Comparison of ENCODE assay signal across 16 cellular contexts in genomic region chr11:73747762-73748161, GRCh38. TPM values are rescaled to one million over a fixed set of nuclear protein-coding genes. Genes with fewer than 3 reads are reported as not detected.
DNase-seq lines count a peak whose midpoint lies in the region; ATAC-seq, FAIRE-seq and TF ChIP-seq lines count a peak whose summit lies in the region.
"Had no signal": no experiment of that assay in that cellular context is flagged by ENCODE, and none has a peak within 500 bp of the region (broad histone marks: within the 10 kb centered on the region; RNA-seq: fewer than 3 reads in every experiment).

No MANE protein-coding gene starts in this region.

- H3K4me2 ChIP-seq in HepG2 (ENCODE audit: low read depth, low read length), result peak overlapping the region; percentile 71
- H3K4me2 ChIP-seq: BLaER1 had no signal

- peaks cover 16% of the 10 kb centered on the region; the same call in 1 of the 2 replicates for H4K20me1 ChIP-seq in HepG2 (ENCODE audit: insufficient read depth, low read length)

- BruUV-seq in Panc1 (replicated peaks; lab: Mats Ljungman, UMichigan) (TSS peak; percentile 55), HepG2 (replicated peaks; lab: Mats Ljungman, UMichigan) (TSS peak; percentile 58)

- H3K4me3 ChIP-seq in Panc1 (ENCODE audit: low read depth in 2 of 2, low read length in 2 of 2), result no peak overlapping the region
- H3K4me3 ChIP-seq in HepG2 (replicated peaks in 1 of 3; ENCODE audit: insufficient read depth in 1 of 3, low read depth in 2 of 3, low read length in 3 of 3), result peak overlapping the region in 2 of 3 experiments; percentile 26 to 46; a peak in 3 of 6 replicates
- H3K4me3 ChIP-seq: BLaER1, GM23248 had no signal

- TF ChIP-seq CTCF in Panc1 (IDR thresholded peaks at IDR 0.05) (no peak), HepG2 (CRISPR knock-in tag; IDR thresholded peaks at IDR 0.05) (no peak)

- TF ChIP-seq RAD21 in HepG2 (CRISPR knock-in tag; IDR thresholded peaks at IDR 0.05), result no peak

- H3K27me3 ChIP-seq in Panc1 (ENCODE audit: control insufficient read depth, insufficient read depth, low read length) (no peaks in the 10 kb centered on the region), HepG2 (ENCODE audit: control insufficient read depth in 1 of 2, insufficient read depth in 2 of 2, low read length in 2 of 2) (no peaks in the 10 kb centered on the region)
- H3K27me3 ChIP-seq: BLaER1 had no signal

- peaks cover 63% of the 10 kb centered on the region for H3K4me1 Mint-ChIP-seq in activated naive CD4-positive, alpha-beta T cell treated with anti-CD3 and anti-CD28 coated beads, Interleukin-2, amount 50 U/mL, for 24 hours
- peaks cover 63% of the 10 kb centered on the region for H3K4me1 Mint-ChIP-seq in central memory CD8-positive, alpha-beta T cell

- in situ Hi-C loops in Panc1 (cut with HindIII; ENCODE audit: low pct_unique_long_range_greater_than_20kb, low sequenced_read_pairs) (no loop called here), HepG2 (cut with HindIII; ENCODE audit: extremely low pct_ligation_motif_present, low pct_unique_long_range_greater_than_20kb) (no loop called here)

- H3K36me3 ChIP-seq in Panc1 (ENCODE audit: control insufficient read depth, insufficient read depth, low read length), result no peaks in the 10 kb centered on the region
- peaks cover 0 to 4% of the 10 kb centered on the region in 2 experiments; a peak in 1 of 5 replicates for H3K36me3 ChIP-seq in HepG2 (replicated peaks in 1 of 2; ENCODE audit: control insufficient read depth in 1 of 2, insufficient read depth in 2 of 2, low read length in 2 of 2)

- no peak for DNase-seq in activated naive CD4-positive, alpha-beta T cell treated with anti-CD3 and anti-CD28 coated beads, Interleukin-2, amount 50 U/mL, for 16 hours
- DNase-seq in Panc1 (ENCODE audit: low read depth, low spot score) (no peak), HepG2 (ENCODE audit: low spot score) (peak; percentile 63), HuH-7 (ENCODE audit: low spot score) (no peak), T1000 (lab: John Stamatoyannopoulos, UW) (no peak)
- DNase-seq in central memory CD8-positive, alpha-beta T cell (ENCODE audit: low spot score in 2 of 2), result no peak
- DNase-seq: AML-193, DMS79, GM23248 had no signal

- peak; percentile 44 for FAIRE-seq in HepG2 (lab: Jason Lieb, UNC)
- FAIRE-seq: GM12891, H54 had no signal

- H3K9me3 Mint-ChIP-seq in activated naive CD4-positive, alpha-beta T cell treated with anti-CD3 and anti-CD28 coated beads, Interleukin-2, amount 50 U/mL, for 24 hours, result no peaks in the 10 kb centered on the region
- no peaks in the 10 kb centered on the region for H3K9me3 Mint-ChIP-seq in central memory CD8-positive, alpha-beta T cell

- H3K9me3 ChIP-seq in Panc1 (ENCODE audit: control insufficient read depth, insufficient read depth, low read depth, low read length), result no peaks in the 10 kb centered on the region
- H3K9me3 ChIP-seq in HepG2 (ENCODE audit: low read length), result no peaks in the 10 kb centered on the region

- H3K36me3 Mint-ChIP-seq in activated naive CD4-positive, alpha-beta T cell treated with anti-CD3 and anti-CD28 coated beads, Interleukin-2, amount 50 U/mL, for 24 hours, result peaks cover 6% of the 10 kb centered on the region
- H3K36me3 Mint-ChIP-seq in central memory CD8-positive, alpha-beta T cell (ENCODE audit: insufficient read depth), result peaks cover 20% of the 10 kb centered on the region

- no peak overlapping the region for H2AFZ ChIP-seq in HepG2 (ENCODE audit: low read length)
- H2AFZ ChIP-seq: GM23248 had no signal

- H3K27me3 Mint-ChIP-seq in activated naive CD4-positive, alpha-beta T cell treated with anti-CD3 and anti-CD28 coated beads, Interleukin-2, amount 50 U/mL, for 24 hours, result no peaks in the 10 kb centered on the region
- H3K27me3 Mint-ChIP-seq in central memory CD8-positive, alpha-beta T cell, result no peaks in the 10 kb centered on the region

- POLR2A ChIA-PET in Panc1 (lab: Charles Lee), result no interaction called here
- POLR2A ChIA-PET in HepG2 (lab: Yijun Ruan, JAX), result interaction anchor here (0.5 to 2.9 kb wide), 7 partner anchors 9 to 57 kb away, joined by 3 to 16 read pairs (median 4); partner anchors contain the start of genes MRPL48 and RAB6A

- no peak overlapping the region for H3K27ac ChIP-seq in Panc1 (ENCODE audit: low read length)
- peak overlapping the region; percentile 81 for H3K27ac ChIP-seq in HepG2 (ENCODE audit: extremely low read length, insufficient read depth, low read length)
- H3K27ac ChIP-seq: 22Rv1, BLaER1, GM23248 had no signal

- WGBS in HepG2 (ENCODE audit: low lambda C conversion rate), result 3% methylated on average over 3 of the region's 3 CpGs

- intact Hi-C loops in Panc1 (cut with micrococcal nuclease; ENCODE audit: unreplicated experiment) (no loop called here), HepG2 (cut with micrococcal nuclease; ENCODE audit: unreplicated experiment) (no loop called here)

- H3K4me1 ChIP-seq in Panc1 (ENCODE audit: control insufficient read depth, insufficient read depth, low read length) (0 out of 2 replicates have a peak, but pooled peaks cover 1% of the 10 kb centered on the region), HepG2 (ENCODE audit: insufficient read depth, low read length) (peaks cover 98% of the 10 kb centered on the region)

- peak overlapping the region; percentile 49 for H3K27ac Mint-ChIP-seq in activated naive CD4-positive, alpha-beta T cell treated with anti-CD3 and anti-CD28 coated beads, Interleukin-2, amount 50 U/mL, for 24 hours
- peak overlapping the region; percentile 61 for H3K27ac Mint-ChIP-seq in central memory CD8-positive, alpha-beta T cell (ENCODE audit: low read depth)

- H3K9ac ChIP-seq in HepG2 (ENCODE audit: insufficient read depth, low read depth, low read length), result peak overlapping the region; percentile 38
- H3K9ac ChIP-seq: BLaER1, GM23248 had no signal

- H3K79me2 ChIP-seq in HepG2 (ENCODE audit: insufficient read depth, low read length), result peaks cover 95% of the 10 kb centered on the region

- TF ChIP-seq EP300 in HepG2 (IDR thresholded peaks at IDR 0.05; ENCODE audit: low read depth in 2 of 2, low read length in 2 of 2) (peak in 1 of 2 experiments; percentile 74; a peak in 2 of 4 replicates), HepG2 (CRISPR knock-in tag; IDR thresholded peaks at IDR 0.05; ENCODE audit: borderline replicate concordance) (peak; percentile 22; the same call in 1 of the 2 replicates)

- no peak for ATAC-seq in Panc1
- ATAC-seq in central memory CD8-positive, alpha-beta T cell (replicated peaks; ENCODE audit: extremely low read depth, poor library complexity, severe bottlenecking), result no peak
- peak; percentile 65 for ATAC-seq in HepG2
- no peak for ATAC-seq in HG03045 (IDR thresholded peaks at IDR 0.05; ENCODE audit: unreplicated experiment)
- ATAC-seq: HCT116 had no signal

- no peak for TF ChIP-seq POLR2A in HepG2 (IDR thresholded peaks at IDR 0.05; ENCODE audit: insufficient read depth in 1 of 2, low read depth in 2 of 2, low read length in 2 of 2)

- H3K4me3 Mint-ChIP-seq in activated naive CD4-positive, alpha-beta T cell treated with anti-CD3 and anti-CD28 coated beads, Interleukin-2, amount 50 U/mL, for 24 hours, result no peak overlapping the region
- H3K4me3 Mint-ChIP-seq in central memory CD8-positive, alpha-beta T cell, result no peak overlapping the region

- CTCF ChIA-PET in Panc1 (lab: Charles Lee), result no interaction called here
- CTCF ChIA-PET in HepG2 (lab: Yijun Ruan, JAX; ENCODE audit: low intra/inter-chr PET ratio, low total read pairs), result no interaction called here

RNA-seq across cellular contexts. Expression of gene RAB6A, which starts 13.1 kb away (rescaled TPM):
- total RNA-seq in Panc1 (2021; ENCODE audit: unreplicated experiment), result 149 TPM
- 93.7 TPM for polyA plus RNA-seq in Panc1 (2012; ENCODE audit: insufficient read length)
- total RNA-seq in HepG2 (2016; rRNA removed; fragmentation: Illumina TruSeq; extraction: Trizol), result 74.3 and 83.3 TPM in 2 replicates
- 71.2 and 75.6 TPM in 2 replicates for total RNA-seq in HepG2 (2016; cell fraction: cytosol; rRNA removed; fragmentation: Illumina TruSeq; extraction: Trizol; ENCODE audit: low read depth)
- 77.4 and 84.5 TPM in 2 replicates for total RNA-seq in HepG2 (2016; cell fraction: insoluble cytoplasmic fraction; rRNA removed; fragmentation: Illumina TruSeq; extraction: Trizol)
- 47.3 and 51.3 TPM in 2 replicates for total RNA-seq in HepG2 (2016; cell fraction: membrane; rRNA removed; fragmentation: Illumina TruSeq; extraction: Trizol)
- total RNA-seq in HepG2 (2016; cell fraction: nucleus; rRNA removed; fragmentation: Illumina TruSeq; extraction: Trizol), result 40.6 and 45.8 TPM in 2 replicates
- 92.0 and 121 TPM in 2 replicates for polyA plus RNA-seq in HepG2 (2011; rRNA removed)
- 39.6 and 72.5 TPM in 2 replicates for polyA plus RNA-seq in HepG2 (2011; cell fraction: cytosol; rRNA removed)
- 38.0 and 39.7 TPM in 2 replicates for polyA plus RNA-seq in HepG2 (2011; cell fraction: nucleus; rRNA removed)
- 73.4 and 84.2 TPM in 2 replicates for polyA plus RNA-seq in HepG2 (2012)
- 10.3 and 12.2 TPM in 2 replicates for polyA plus RNA-seq in HepG2 (2016; cell fraction: cytosol; fragmentation: Illumina TruSeq; extraction: Trizol; ENCODE audit: low read depth)
- 113 and 114 TPM in 2 replicates for polyA plus RNA-seq in HepG2 (2016; cell fraction: insoluble cytoplasmic fraction; fragmentation: Illumina TruSeq; extraction: Trizol; ENCODE audit: low read depth)
- 31.5 and 35.2 TPM in 2 replicates for polyA plus RNA-seq in HepG2 (2016; cell fraction: membrane; fragmentation: Illumina TruSeq; extraction: Trizol; ENCODE audit: low read depth)
- 65.7 and 66.6 TPM in 2 replicates for polyA plus RNA-seq in HepG2 (2016; cell fraction: nucleus; fragmentation: Illumina TruSeq; extraction: Trizol; ENCODE audit: insufficient read depth, low read depth)
- 87.8 and 136 TPM in 2 replicates for polyA minus RNA-seq in HepG2 (2011; rRNA and poly(A)+ RNA removed; ENCODE audit: low replicate concordance)
- polyA minus RNA-seq in HepG2 (2011; cell fraction: cytosol; rRNA and poly(A)+ RNA removed), result 128 and 159 TPM in 2 replicates
- 68.9 and 102 TPM in 2 replicates for polyA minus RNA-seq in HepG2 (2011; cell fraction: nucleus; rRNA and poly(A)+ RNA removed)

RNA-seq across cellular contexts. Expression of gene MRPL48, which starts 39.9 kb away (rescaled TPM):
- total RNA-seq in Panc1 (2021; ENCODE audit: unreplicated experiment), result 42.0 TPM
- 27.0 TPM for polyA plus RNA-seq in Panc1 (2012; ENCODE audit: insufficient read length)
- total RNA-seq in HepG2 (2016; rRNA removed; fragmentation: Illumina TruSeq; extraction: Trizol), result 67.9 and 97.3 TPM in 2 replicates
- total RNA-seq in HepG2 (2016; cell fraction: cytosol; rRNA removed; fragmentation: Illumina TruSeq; extraction: Trizol; ENCODE audit: low read depth), result 27.8 TPM in 2 replicates
- total RNA-seq in HepG2 (2016; cell fraction: insoluble cytoplasmic fraction; rRNA removed; fragmentation: Illumina TruSeq; extraction: Trizol), result 65.9 and 101 TPM in 2 replicates
- total RNA-seq in HepG2 (2016; cell fraction: membrane; rRNA removed; fragmentation: Illumina TruSeq; extraction: Trizol), result 51.7 and 53.0 TPM in 2 replicates
- 21.9 and 28.3 TPM in 2 replicates for total RNA-seq in HepG2 (2016; cell fraction: nucleus; rRNA removed; fragmentation: Illumina TruSeq; extraction: Trizol)
- polyA plus RNA-seq in HepG2 (2011; rRNA removed), result 50.2 and 61.2 TPM in 2 replicates
- polyA plus RNA-seq in HepG2 (2011; cell fraction: cytosol; rRNA removed), result 27.7 and 30.4 TPM in 2 replicates
- 9.2 and 10.1 TPM in 2 replicates for polyA plus RNA-seq in HepG2 (2011; cell fraction: nucleus; rRNA removed)
- 40.6 and 45.7 TPM in 2 replicates for polyA plus RNA-seq in HepG2 (2012)
- 34.1 and 42.7 TPM in 2 replicates for polyA plus RNA-seq in HepG2 (2016; cell fraction: cytosol; fragmentation: Illumina TruSeq; extraction: Trizol; ENCODE audit: low read depth)
- polyA plus RNA-seq in HepG2 (2016; cell fraction: insoluble cytoplasmic fraction; fragmentation: Illumina TruSeq; extraction: Trizol; ENCODE audit: low read depth), result 102 and 104 TPM in 2 replicates
- 46.1 and 46.9 TPM in 2 replicates for polyA plus RNA-seq in HepG2 (2016; cell fraction: membrane; fragmentation: Illumina TruSeq; extraction: Trizol; ENCODE audit: low read depth)
- polyA plus RNA-seq in HepG2 (2016; cell fraction: nucleus; fragmentation: Illumina TruSeq; extraction: Trizol; ENCODE audit: insufficient read depth, low read depth), result 34.7 and 41.9 TPM in 2 replicates
- polyA minus RNA-seq in HepG2 (2011; rRNA and poly(A)+ RNA removed; ENCODE audit: low replicate concordance), result 13.4 and 41.4 TPM in 2 replicates
- polyA minus RNA-seq in HepG2 (2011; cell fraction: cytosol; rRNA and poly(A)+ RNA removed), result 11.1 and 12.9 TPM in 2 replicates
- polyA minus RNA-seq in HepG2 (2011; cell fraction: nucleus; rRNA and poly(A)+ RNA removed), result 15.0 and 16.6 TPM in 2 replicates

Comparison
In these comparisons a context has a peak if more than half of its experiments do, and no peak if none do; other contexts are left out.
1. H3K4me3 ChIP-seq: peak in HepG2 (2 of 3); none in Panc1 (0 of 2).